ENCODE assay signal across 34 cellular contexts in the genomic region with DNA sequence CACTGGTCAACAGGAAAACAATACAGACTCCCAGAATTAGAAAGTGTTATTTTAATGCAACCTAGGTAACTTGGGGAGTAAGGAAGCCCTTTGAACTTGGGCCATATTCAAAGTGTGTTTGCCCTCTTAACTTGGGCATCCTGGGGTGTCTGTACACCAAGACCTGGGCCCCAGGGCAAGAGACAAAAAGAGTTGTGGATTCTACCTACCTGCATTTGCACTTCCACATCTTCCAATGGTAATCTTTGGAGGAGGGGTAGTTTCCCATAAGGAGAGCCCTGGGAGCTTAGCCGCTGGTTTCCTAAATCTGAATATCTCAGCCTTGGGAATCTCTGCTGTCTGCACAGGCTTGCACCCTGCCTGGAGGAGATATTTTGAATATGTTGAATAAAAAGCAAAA. TPM values are rescaled to one million over a fixed set of nuclear protein-coding genes. Genes with fewer than 3 reads are reported as not detected.
"Had no signal": no experiment of that assay in that cellular context is flagged by ENCODE, and none has a peak within 500 bp of the region (broad histone marks: within the 10 kb centered on the region; RNA-seq: fewer than 3 reads in every experiment).

No MANE protein-coding gene starts in this region.

- H3K4me1 ChIP-seq: esophagus squamous epithelium, heart right ventricle, psoas muscle, sigmoid colon, spleen, transverse colon, upper lobe of right lung, uterus had no signal

- H3K27ac Mint-ChIP-seq: memory B cell; mesothelial cell of epicardium; natural killer cell; stimulated activated naive B cell treated with anti-CD40 and anti-IgM and Interleukin-4, amounts not matched to agents 10 μg/mL and 1 μg/mL and 100 μg/mL, for 72 hours; stimulated activated naive CD8-positive, alpha-beta T cell treated with anti-CD3 and anti-CD28 coated beads, Interleukin-15, Interleukin-2, amounts not matched to agents 100 ng/mL and 50 ng/mL, for 24 hours had no signal

- H3K27me3 ChIP-seq: ovary, sigmoid colon, spleen, upper lobe of right lung, uterus had no signal

- H3K27me3 Mint-ChIP-seq: stimulated activated naive CD8-positive, alpha-beta T cell treated with anti-CD3 and anti-CD28 coated beads, Interleukin-15, Interleukin-2, amounts not matched to agents 100 ng/mL and 50 ng/mL, for 24 hours had no signal

- H3K4me3 Mint-ChIP-seq: memory B cell; mesothelial cell of epicardium; natural killer cell; stimulated activated naive B cell treated with anti-CD40 and anti-IgM and Interleukin-4, amounts not matched to agents 10 μg/mL and 1 μg/mL and 100 μg/mL, for 72 hours; stimulated activated naive CD8-positive, alpha-beta T cell treated with anti-CD3 and anti-CD28 coated beads, Interleukin-15, Interleukin-2, amounts not matched to agents 100 ng/mL and 50 ng/mL, for 24 hours had no signal

- H3K36me3 ChIP-seq: esophagus squamous epithelium, heart right ventricle, ovary, sigmoid colon, spleen, thoracic aorta, transverse colon, upper lobe of right lung, uterus had no signal

- H3K9me3 ChIP-seq: esophagus squamous epithelium, heart right ventricle, ovary, psoas muscle, sigmoid colon, spleen, thoracic aorta, transverse colon, upper lobe of right lung, uterus had no signal

- H3K4me1 Mint-ChIP-seq: memory B cell, mesothelial cell of epicardium, natural killer cell had no signal

- H3K4me3 ChIP-seq: coronary artery, esophagus squamous epithelium, heart right ventricle, lung, ovary, psoas muscle, sigmoid colon, spleen, thoracic aorta, transverse colon, upper lobe of right lung, uterus had no signal

- H3K27ac ChIP-seq: coronary artery, esophagus squamous epithelium, heart right ventricle, ovary, psoas muscle, sigmoid colon, spleen, thoracic aorta, transverse colon, upper lobe of right lung, uterus had no signal

- H3K9me3 Mint-ChIP-seq: memory B cell; mesothelial cell of epicardium; natural killer cell; stimulated activated naive B cell treated with anti-CD40 and anti-IgM and Interleukin-4, amounts not matched to agents 10 μg/mL and 1 μg/mL and 100 μg/mL, for 72 hours; stimulated activated naive CD8-positive, alpha-beta T cell treated with anti-CD3 and anti-CD28 coated beads, Interleukin-15, Interleukin-2, amounts not matched to agents 100 ng/mL and 50 ng/mL, for 24 hours had no signal

- ATAC-seq: heart right ventricle; left lobe of liver; natural killer cell; psoas muscle; right cardiac atrium; stimulated activated naive B cell treated with anti-CD40 and anti-IgM and Interleukin-4, amounts not matched to agents 10 μg/mL and 1 μg/mL and 100 μg/mL, for 72 hours; upper lobe of right lung had no signal

- H3K36me3 Mint-ChIP-seq: memory B cell; mesothelial cell of epicardium; natural killer cell; stimulated activated naive B cell treated with anti-CD40 and anti-IgM and Interleukin-4, amounts not matched to agents 10 μg/mL and 1 μg/mL and 100 μg/mL, for 72 hours had no signal

- DNase-seq: dermis blood vessel endothelial cell; effector memory CD4-positive, alpha-beta T cell; esophagus squamous epithelium; foreskin melanocyte; glutamatergic neuron; heart right ventricle; hippocampal formation; kidney; natural killer cell; occipital lobe; ovary; posterior cingulate gyrus; psoas muscle; right cardiac atrium; sigmoid colon; spleen; stimulated activated CD4-positive, alpha-beta T cell treated with anti-CD3 and anti-CD28 coated beads, Interleukin-4, amount 100 ng/mL, for 4 hours; stimulated activated naive B cell treated with anti-CD40 and anti-IgM and Interleukin-4, amounts not matched to agents 10 μg/mL and 1 μg/mL and 100 μg/mL, for 72 hours; transverse colon; upper lobe of right lung; uterus had no signal

RNA-seq across cellular contexts. Expression of gene WNT8A, which starts 8.5 kb away (rescaled TPM):
- total RNA-seq: dermis blood vessel endothelial cell, endothelial cell of umbilical vein, epithelial cell of proximal tubule, esophagus squamous epithelium, heart right ventricle, kidney, left lobe of liver, liver, lung, mesothelial cell of epicardium, mucosa of gallbladder, natural killer cell, occipital lobe, ovary, psoas muscle, renal cortical epithelial cell, right cardiac atrium, sigmoid colon, skeletal muscle tissue, thoracic aorta, transverse colon, upper lobe of right lung, uterus had no signal

RNA-seq across cellular contexts. Expression of gene NME5, which starts 46.9 kb away (rescaled TPM):
- total RNA-seq: natural killer cell, skeletal muscle tissue, transverse colon had no signal
